29 cellular contexts compared by ENCODE assay signal in the genomic region with DNA sequence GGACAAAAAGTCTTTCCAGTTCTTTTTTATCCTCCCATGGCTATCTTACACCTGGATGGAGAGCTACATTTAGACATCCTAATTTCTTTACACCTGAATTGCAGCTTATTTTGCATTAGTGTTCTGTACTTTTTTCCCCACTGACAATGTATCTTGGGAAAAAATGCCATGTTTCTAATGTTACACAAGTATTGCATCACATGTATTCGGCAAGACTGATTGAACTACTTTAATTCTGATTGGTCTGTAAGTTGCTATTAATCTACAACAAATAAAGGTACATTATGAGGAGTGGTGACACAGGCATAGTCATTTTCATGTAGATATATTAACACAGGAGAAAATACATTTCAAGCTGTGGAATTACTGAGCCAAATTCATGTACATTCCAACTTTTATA.
"Had no signal": no experiment of that assay in that cellular context is flagged by ENCODE, and none has a peak within 500 bp of the region (broad histone marks: within the 10 kb centered on the region; RNA-seq: fewer than 3 reads in every experiment).

No MANE protein-coding gene starts in this region.

- ATAC-seq: activated CD4-positive, CD25-positive, alpha-beta regulatory T cell treated with anti-CD3 and anti-CD28 coated beads, Interleukin-2, amount 50 U/mL, for 24 hours; activated CD8-positive, alpha-beta T cell treated with anti-CD3 and anti-CD28 coated beads for 36 hours; activated naive CD8-positive, alpha-beta T cell treated with anti-CD3 and anti-CD28 coated beads, Interleukin-2, amount 50 U/mL, for 24 hours; esophagus mucosa; T-helper 17 cell had no signal

- H3K36me3 ChIP-seq: brain microvascular endothelial cell, WERI-Rb-1 had no signal

- H3K27me3 ChIP-seq: brain microvascular endothelial cell had no signal

- H3K4me3 ChIP-seq: coronary artery, dorsolateral prefrontal cortex had no signal

- H3K27ac ChIP-seq: brain microvascular endothelial cell, coronary artery, dorsolateral prefrontal cortex, WERI-Rb-1 had no signal

- FAIRE-seq: astrocyte, frontal cortex had no signal

- DNase-seq: activated B cell treated with CpG ODN at 0.5 μM for 24 hours; activated CD4-positive, alpha-beta T cell treated with anti-CD3 and anti-CD28 coated beads for 48 hours; activated CD4-positive, alpha-beta T cell treated with anti-CD3 and anti-CD28 coated beads, Interleukin-2, amount 50 U/mL, for 1 hour; activated CD4-positive, alpha-beta T cell treated with anti-CD3 and anti-CD28 coated beads, Interleukin-2, amount 50 U/mL, for 48 hours; activated CD8-positive, alpha-beta memory T cell treated with anti-CD3 and anti-CD28 coated beads for 24 hours; activated CD8-positive, alpha-beta memory T cell treated with anti-CD3 and anti-CD28 coated beads, Interleukin-2, amount 50 U/mL, for 4 hours; activated CD8-positive, alpha-beta T cell treated with anti-CD3 and anti-CD28 coated beads for 36 hours; activated effector memory CD4-positive, alpha-beta T cell treated with anti-CD3 and anti-CD28 coated beads, Interleukin-2, amount 50 U/mL, for 16 hours; activated naive CD4-positive, alpha-beta T cell treated with anti-CD3 and anti-CD28 coated beads for 36 hours; activated naive CD8-positive, alpha-beta T cell treated with anti-CD3 and anti-CD28 coated beads for 36 hours; activated naive CD8-positive, alpha-beta T cell treated with anti-CD3 and anti-CD28 coated beads, Interleukin-2, amount 50 U/mL, for 24 hours; activated T-cell treated with anti-CD3 and anti-CD28 coated beads, Interleukin-2, amount 50 U/mL, for 1 hour; activated T-cell treated with anti-CD3 and anti-CD28 coated beads, Interleukin-2, amount 50 U/mL, for 48 hours; amniotic stem cell; anterior cingulate cortex; brain microvascular endothelial cell; dorsolateral prefrontal cortex; effector memory CD4-positive, alpha-beta T cell; endodermal cell; foreskin fibroblast; head of caudate nucleus; T-helper 17 cell; T1000; WERI-Rb-1 had no signal
